In genomic region chr3:56302417-56302816, GRCh38 we compare ENCODE assay signal across 12 cellular contexts.
DNase-seq lines count a peak whose midpoint lies in the region; ATAC-seq, FAIRE-seq and TF ChIP-seq lines count a peak whose summit lies in the region.
"Had no signal": no experiment of that assay in that cellular context is flagged by ENCODE, and none has a peak within 500 bp of the region (broad histone marks: within the 10 kb centered on the region; RNA-seq: fewer than 3 reads in every experiment).

No MANE protein-coding gene starts in this region.

- no peaks in the 10 kb centered on the region for H3K79me2 ChIP-seq in HepG2 (ENCODE audit: insufficient read depth, low read length)

- no TSS peak for BruUV-seq in HepG2 (replicated peaks; lab: Mats Ljungman, UMichigan)

- in situ Hi-C loops in HepG2 (cut with HindIII; ENCODE audit: extremely low pct_ligation_motif_present, low pct_unique_long_range_greater_than_20kb), result no loop called here

- H3K9me3 ChIP-seq in HepG2 (ENCODE audit: low read length), result no peaks in the 10 kb centered on the region
- H3K9me3 ChIP-seq: sigmoid colon had no signal

- intact Hi-C loops in HepG2 (cut with micrococcal nuclease; ENCODE audit: unreplicated experiment), result loop anchor here (5.0 kb wide), 1 partner anchor 1450 kb away; no protein-coding TSS in a partner anchor
- intact Hi-C loops in sciatic nerve (cut with DNase I), result no loop called here
- intact Hi-C loops in CD14-positive monocyte (cut with micrococcal nuclease), result no loop called here

- H4K20me1 ChIP-seq in HepG2 (ENCODE audit: insufficient read depth, low read length), result no peaks in the 10 kb centered on the region

- TF ChIP-seq EP300 in HepG2 (IDR thresholded peaks at IDR 0.05; ENCODE audit: low read depth in 2 of 2, low read length in 2 of 2), result no peak
- no peak for TF ChIP-seq EP300 in HepG2 (CRISPR knock-in tag; IDR thresholded peaks at IDR 0.05; ENCODE audit: borderline replicate concordance)

- CTCF ChIA-PET in WTC11 (lab: Charles Lee), result interaction anchor here (0.6 to 3.1 kb wide), 11 partner anchors 13 to 291 kb away, joined by 3 to 26 read pairs (median 3); no protein-coding TSS in a partner anchor
- CTCF ChIA-PET in HepG2 (lab: Yijun Ruan, JAX; ENCODE audit: low intra/inter-chr PET ratio, low total read pairs), result interaction anchor here (1.7 kb wide), 1 partner anchor 817 kb away, joined by 4 read pairs; no protein-coding TSS in a partner anchor

- no peak overlapping the region for H3K4me3 ChIP-seq in HFF-Myc (replicated peaks; ENCODE audit: low read depth, low read length)
- no peak overlapping the region for H3K4me3 ChIP-seq in HepG2 (replicated peaks in 1 of 3; ENCODE audit: insufficient read depth in 1 of 3, low read depth in 2 of 3, low read length in 3 of 3)
- H3K4me3 ChIP-seq: sigmoid colon had no signal

- WGBS in HepG2 (ENCODE audit: low lambda C conversion rate), result 7% methylated on average over 2 of the region's 2 CpGs

- H3K9me3 Mint-ChIP-seq in WTC11 (peaks cover 14% of the 10 kb centered on the region), CD14-positive monocyte (peaks cover 0 to 2% (median 0%) of the 10 kb centered on the region in 7 donors)
- H3K9me3 Mint-ChIP-seq in T-helper 2 cell treated with Interferon-gamma antibody and Interleukin-4, amounts not matched to agents 5 μg/mL and 100 μg/mL, for 36 hours, result no peaks in the 10 kb centered on the region

- TF ChIP-seq POLR2A in HepG2 (IDR thresholded peaks at IDR 0.05; ENCODE audit: insufficient read depth in 1 of 2, low read depth in 2 of 2, low read length in 2 of 2), result no peak

- no peaks in the 10 kb centered on the region for H3K27me3 ChIP-seq in HepG2 (ENCODE audit: control insufficient read depth in 1 of 2, insufficient read depth in 2 of 2, low read length in 2 of 2)
- H3K27me3 ChIP-seq: sigmoid colon had no signal

- TF ChIP-seq CTCF in C4-2B (conservative IDR thresholded peaks at IDR 0.05) (peak; percentile 34), HFF-Myc (IDR thresholded peaks at IDR 0.05; ENCODE audit: low read depth, low read length, missing control alignments) (peak; percentile 36), WTC11 (IDR thresholded peaks at IDR 0.05) (no peak; the same call in 1 of the 2 replicates), HepG2 (CRISPR knock-in tag; IDR thresholded peaks at IDR 0.05) (0 out of 2 replicates have a peak, but pooled peaks have one; percentile 11), CD14-positive monocyte (IDR thresholded peaks at IDR 0.05) (no peak)

- H3K4me3 Mint-ChIP-seq in WTC11, result no peak overlapping the region
- no peak overlapping the region for H3K4me3 Mint-ChIP-seq in T-helper 2 cell treated with Interferon-gamma antibody and Interleukin-4, amounts not matched to agents 5 μg/mL and 100 μg/mL, for 36 hours
- no peak overlapping the region for H3K4me3 Mint-ChIP-seq in CD14-positive monocyte

- no peak overlapping the region for H3K9ac ChIP-seq in HepG2 (ENCODE audit: insufficient read depth, low read depth, low read length)

- no peaks in the 10 kb centered on the region for H3K4me1 ChIP-seq in HepG2 (ENCODE audit: insufficient read depth, low read length)
- H3K4me1 ChIP-seq: sigmoid colon had no signal

- H3K27ac Mint-ChIP-seq in WTC11, result no peak overlapping the region
- H3K27ac Mint-ChIP-seq in T-helper 2 cell treated with Interferon-gamma antibody and Interleukin-4, amounts not matched to agents 5 μg/mL and 100 μg/mL, for 36 hours, result no peak overlapping the region
- H3K27ac Mint-ChIP-seq in CD14-positive monocyte, result peak overlapping the region in 1 of 7 donors; percentile 59

- DNase-seq in HFF-Myc (ENCODE audit: extremely low read depth, low read depth) (no peak), WTC11 (ENCODE audit: low spot score) (no peak), HepG2 (ENCODE audit: low spot score) (no peak), sciatic nerve (ENCODE audit: low spot score) (no peak), CD14-positive monocyte (ENCODE audit: low spot score) (no peak)
- no peak for DNase-seq in T-helper 2 cell treated with Interferon-gamma antibody and Interleukin-4, amounts not matched to agents 5 μg/mL and 100 μg/mL, for 36 hours (ENCODE audit: low spot score)
- DNase-seq: central memory CD4-positive, alpha-beta T cell; NCI-H1105; sigmoid colon had no signal

- H3K4me1 Mint-ChIP-seq in WTC11 (peaks cover 25% of the 10 kb centered on the region), CD14-positive monocyte (no peaks in the 10 kb centered on the region)
- peaks cover 6% of the 10 kb centered on the region for H3K4me1 Mint-ChIP-seq in T-helper 2 cell treated with Interferon-gamma antibody and Interleukin-4, amounts not matched to agents 5 μg/mL and 100 μg/mL, for 36 hours (ENCODE audit: low read depth)

- no peak overlapping the region for H3K27ac ChIP-seq in C4-2B
- H3K27ac ChIP-seq in HepG2 (ENCODE audit: extremely low read length, insufficient read depth, low read length), result no peak overlapping the region
- H3K27ac ChIP-seq: sigmoid colon had no signal

- no peak overlapping the region for H3K4me2 ChIP-seq in HepG2 (ENCODE audit: low read depth, low read length)

- no peak for TF ChIP-seq RAD21 in HepG2 (CRISPR knock-in tag; IDR thresholded peaks at IDR 0.05)

- H3K27me3 Mint-ChIP-seq in WTC11 (ENCODE audit: low read depth) (no peaks in the 10 kb centered on the region), CD14-positive monocyte (ENCODE audit: low read depth in 3 of 3) (peaks cover 1 to 3% (median 2%) of the 10 kb centered on the region in 3 donors)
- H3K27me3 Mint-ChIP-seq in T-helper 2 cell treated with Interferon-gamma antibody and Interleukin-4, amounts not matched to agents 5 μg/mL and 100 μg/mL, for 36 hours (ENCODE audit: low read depth), result peaks cover 2% of the 10 kb centered on the region

- FAIRE-seq in HepG2 (lab: Jason Lieb, UNC), result no peak
- FAIRE-seq: frontal cortex had no signal

- ATAC-seq in WTC11 (peak; percentile 53), HepG2 (peak; percentile 65), sciatic nerve (no peak), GM18909 (IDR thresholded peaks at IDR 0.05; ENCODE audit: poor library complexity, unreplicated experiment) (no peak)

- peaks cover 2% of the 10 kb centered on the region; the same call in 1 of the 2 replicates for H3K36me3 Mint-ChIP-seq in WTC11
- no peaks in the 10 kb centered on the region for H3K36me3 Mint-ChIP-seq in T-helper 2 cell treated with Interferon-gamma antibody and Interleukin-4, amounts not matched to agents 5 μg/mL and 100 μg/mL, for 36 hours (ENCODE audit: low read depth)
- no peaks in the 10 kb centered on the region for H3K36me3 Mint-ChIP-seq in CD14-positive monocyte

- POLR2A ChIA-PET in WTC11 (lab: Charles Lee) (no interaction called here), HepG2 (lab: Yijun Ruan, JAX) (no interaction called here)

- no peaks in the 10 kb centered on the region for H3K36me3 ChIP-seq in HepG2 (replicated peaks in 1 of 2; ENCODE audit: control insufficient read depth in 1 of 2, insufficient read depth in 2 of 2, low read length in 2 of 2)
- H3K36me3 ChIP-seq: sigmoid colon had no signal

- H2AFZ ChIP-seq in HepG2 (ENCODE audit: low read length), result no peak overlapping the region

TF ChIP-seq in WTC11, 78 proteins besides CTCF, POLR2A, EP300 and RAD21 (continues in another document):
- TF ChIP-seq TEAD4 (CRISPR knock-in tag; IDR thresholded peaks at IDR 0.05) (no peak), USF1 (CRISPR knock-in tag; IDR thresholded peaks at IDR 0.05) (no peak), NR1H2 (CRISPR knock-in tag; IDR thresholded peaks at IDR 0.05) (no peak), KAT7 (CRISPR knock-in tag; IDR thresholded peaks at IDR 0.05; ENCODE audit: borderline replicate concordance) (no peak), MLX (CRISPR knock-in tag; IDR thresholded peaks at IDR 0.05) (no peak)

TF ChIP-seq in HepG2, 621 proteins besides CTCF, POLR2A, EP300 and RAD21:
- TF ChIP-seq GLMP (CRISPR knock-in tag; IDR thresholded peaks at IDR 0.05; ENCODE audit: borderline replicate concordance) (no peak), STAT5B (CRISPR knock-in tag; IDR thresholded peaks at IDR 0.05) (no peak), NCOA5 (CRISPR knock-in tag; IDR thresholded peaks at IDR 0.05) (no peak)

Comparison
In these comparisons a context has a peak if more than half of its experiments do, and no peak if none do; other contexts are left out.
1. CTCF ChIP-seq: peak in C4-2B (single experiment), HFF-Myc (single experiment) and HepG2 (single experiment); none in WTC11 (single experiment) and CD14-positive monocyte (single experiment).
2. ATAC-seq: peak in WTC11 (single experiment) and HepG2 (single experiment); none in sciatic nerve (single experiment) and GM18909 (single experiment).